15 cellular contexts compared by ENCODE assay signal in genomic region chr7:896346-897075, GRCh38.
"Had no signal": no experiment of that assay in that cellular context is flagged by ENCODE, and none has a peak within 500 bp of the region (broad histone marks: within the 10 kb centered on the region; RNA-seq: fewer than 3 reads in every experiment).

No MANE protein-coding gene starts in this region.

- H3K4me3 ChIP-seq: adrenal gland, sigmoid colon, thoracic aorta, upper lobe of right lung had no signal

- H3K27ac ChIP-seq: thoracic aorta, upper lobe of right lung had no signal

- DNase-seq: activated CD4-positive, alpha-beta T cell treated with anti-CD3 and anti-CD28 coated beads, Interleukin-2, amount 50 U/mL, for 1 hour; activated CD8-positive, alpha-beta memory T cell treated with anti-CD3 and anti-CD28 coated beads for 24 hours; activated naive CD4-positive, alpha-beta T cell treated with Interleukin-2 at 50 U/mL for 16 hours; adrenal gland; islet precursor cell; midbrain; occipital lobe; sigmoid colon; stimulated activated CD4-positive, alpha-beta T cell treated with anti-CD3 and anti-CD28 coated beads, Interleukin-1b, Interleukin-23, amount 100 ng/mL, for 48 hours; upper lobe of right lung had no signal

- FAIRE-seq: colon, endometrium had no signal

- ATAC-seq: activated CD4-positive, CD25-positive, alpha-beta regulatory T cell treated with anti-CD3 and anti-CD28 coated beads, Interleukin-2, amount 50 U/mL, for 24 hours; esophagus mucosa; upper lobe of right lung had no signal

- H3K27me3 ChIP-seq: adrenal gland, sigmoid colon, upper lobe of right lung had no signal

- H3K9me3 ChIP-seq: adrenal gland, sigmoid colon, thoracic aorta, upper lobe of right lung had no signal
